Comparison of ENCODE assay signal across 8 cellular contexts in the genomic region with DNA sequence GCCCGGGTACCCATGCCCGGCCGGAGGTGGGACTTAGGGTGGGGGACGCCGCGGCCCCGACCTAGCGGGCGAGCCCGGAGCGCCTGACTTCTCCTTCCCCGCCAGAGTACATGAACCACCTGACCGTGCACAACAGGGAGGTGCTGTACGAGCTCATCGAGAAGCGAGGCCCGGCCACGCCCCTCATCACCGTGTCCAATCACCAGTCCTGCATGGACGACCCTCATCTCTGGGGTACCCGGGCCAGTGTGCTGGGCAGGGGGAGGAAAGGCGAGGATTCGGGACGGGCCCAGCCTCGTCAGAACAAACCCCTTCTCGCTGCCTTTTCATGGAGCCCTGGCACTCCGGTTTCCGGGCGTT. TPM values are rescaled to one million over a fixed set of nuclear protein-coding genes. Genes with fewer than 3 reads are reported as not detected.
DNase-seq lines count a peak whose midpoint lies in the region; ATAC-seq, FAIRE-seq and TF ChIP-seq lines count a peak whose summit lies in the region.

No MANE protein-coding gene starts in this region.

- peak overlapping the region; percentile 78 for H3K4me3 ChIP-seq in WERI-Rb-1 (ENCODE audit: low read depth, low read length)
- peak overlapping the region; percentile 52 to 72 (median 70) for H3K4me3 ChIP-seq in right lobe of liver

- intact Hi-C loops in right lobe of liver (cut with DNase I), result no loop called here

- TF ChIP-seq CTCF in WERI-Rb-1 (IDR thresholded peaks at IDR 0.05; ENCODE audit: low read depth, low read length) (no peak), right lobe of liver (IDR thresholded peaks at IDR 0.05) (no peak)

- peak; percentile 73 to 81 (median 79) for ATAC-seq in right lobe of liver

- H3K9me3 ChIP-seq in WERI-Rb-1 (ENCODE audit: severe bottlenecking) (peaks cover 3% of the 10 kb centered on the region), right lobe of liver (no peaks in the 10 kb centered on the region)

- 29% methylated on average over 11 of the region's 29 CpGs for WGBS in right lobe of liver (ENCODE audit: insufficient coverage, low coverage, low lambda C conversion rate, missing lambda C conversion rate)

- TF ChIP-seq POLR2A in right lobe of liver (IDR thresholded peaks at IDR 0.05), result no peak

- no peaks in the 10 kb centered on the region for H3K4me1 ChIP-seq in right lobe of liver

- H3K27me3 ChIP-seq in WERI-Rb-1 (ENCODE audit: insufficient read depth, low read depth, severe bottlenecking) (peaks cover 11% of the 10 kb centered on the region), right lobe of liver (no peaks in the 10 kb centered on the region)

- H3K27ac ChIP-seq in WERI-Rb-1, result peak overlapping the region; percentile 93
- H3K27ac ChIP-seq in cingulate gyrus (ENCODE audit: low read depth, low read length), result peak overlapping the region; percentile 69
- peak overlapping the region; percentile 78 to 88 (median 86) for H3K27ac ChIP-seq in right lobe of liver

- DNase-seq in HCEC 1CT, result peak; percentile 38
- DNase-seq in NCI-H1105 treated with DMSO at 0.1 percent for 48 hours (lab: John Stamatoyannopoulos, UW), result peak; percentile 87
- DNase-seq in WERI-Rb-1, result peak; percentile 90
- peak; percentile 73 to 77 (median 74) for DNase-seq in right lobe of liver
- DNase-seq in stimulated activated naive CD4-positive, alpha-beta T cell treated with Interleukin-2 at 50 U/mL for 16 hours (lab: John Stamatoyannopoulos, UW), result peak; percentile 42
- DNase-seq in 8988T, result no peak

- H3K36me3 ChIP-seq in WERI-Rb-1 (peaks cover 30% of the 10 kb centered on the region), right lobe of liver (no peaks in the 10 kb centered on the region)

- FAIRE-seq in G401.6 (lab: Jason Lieb, UNC), result peak; percentile 74

RNA-seq across cellular contexts. Expression of gene TAFAZZIN, which starts 0.6 kb away (rescaled TPM):
- total RNA-seq in right lobe of liver, result 10 to 100 TPM; 12.6 to 23.0 (median 17.3) TPM

RNA-seq across cellular contexts. Expression of gene DNASE1L1, which starts 2.9 kb away (rescaled TPM):
- 10 to 100 TPM; 11.7 to 19.5 (median 14.9) TPM for total RNA-seq in right lobe of liver

RNA-seq across cellular contexts. Expression of gene RPL10, which starts 13.8 kb away (rescaled TPM):
- total RNA-seq in right lobe of liver, result 1,000 to 10,000 TPM in 5 of 6 experiments, 100 to 1,000 TPM in 1; 899 to 1,899 (median 1,157) TPM

RNA-seq across cellular contexts. Expression of gene ATP6AP1, which starts 16.5 kb away (rescaled TPM):
- total RNA-seq in right lobe of liver, result 10 to 100 TPM; 26.5 to 41.4 (median 32.4) TPM

RNA-seq across cellular contexts. Expression of gene GDI1, which starts 25.0 kb away (rescaled TPM):
- total RNA-seq in right lobe of liver, result 10 to 100 TPM; 26.8 to 37.7 (median 30.9) TPM
